In genomic region chr18:69895081-69896047, GRCh38 we compare ENCODE assay signal across 1 cellular context.
TF ChIP-seq lines count a peak whose summit lies in the region.

No MANE protein-coding gene starts in this region.

TF ChIP-seq in H1, 55 proteins besides CTCF, POLR2A, EP300 and RAD21:
- no peak for TF ChIP-seq POU5F1 (IDR thresholded peaks at IDR 0.05; ENCODE audit: low read depth, low read length)
- TF ChIP-seq TAF7 (optimal IDR thresholded peaks at IDR 0.05; ENCODE audit: borderline replicate concordance, low read depth, low read length) = no peak
- no peak for TF ChIP-seq CHD2 (IDR thresholded peaks at IDR 0.05; ENCODE audit: low read length)
- TF ChIP-seq GABPA (IDR thresholded peaks at IDR 0.05; ENCODE audit: borderline replicate concordance, insufficient read depth, low read length) = no peak
- TF ChIP-seq BACH1 (IDR thresholded peaks at IDR 0.05; ENCODE audit: low read length) = no peak
- no peak for TF ChIP-seq CTBP2 (IDR thresholded peaks at IDR 0.05; ENCODE audit: borderline replicate concordance, insufficient read depth, insufficient read length, low read length)
- no peak for TF ChIP-seq ZNF274 (IDR thresholded peaks at IDR 0.05; ENCODE audit: borderline replicate concordance, extremely low read depth, low read length)
